Comparison of ENCODE assay signal across 1 cellular context in genomic region chr10:98446656-98447221, GRCh38.
TF ChIP-seq lines count a peak whose summit lies in the region.

Gene HPS1, minus strand, starts transcription at chr10:98446935. Its CDS starts 3,695 bp downstream, at chr10:98443240.

TF ChIP-seq in H1, 55 proteins besides CTCF, POLR2A, EP300 and RAD21 (continued from another document):
- TF ChIP-seq HDAC6 (IDR thresholded peaks at IDR 0.05; ENCODE audit: low read depth, low read length) (no peak), ASH2L (IDR thresholded peaks at IDR 0.05; ENCODE audit: low read length) (peak; percentile 93), TCF12 (IDR thresholded peaks at IDR 0.05; ENCODE audit: low read depth, low read length) (peak; percentile 65; the same call in 1 of the 2 replicates), TAF7 (optimal IDR thresholded peaks at IDR 0.05; ENCODE audit: borderline replicate concordance, low read depth, low read length) (no peak), KDM5A (IDR thresholded peaks at IDR 0.05; ENCODE audit: low read length) (0 out of 2 replicates have a peak, but pooled peaks have one; percentile 16), KDM1A (IDR thresholded peaks at IDR 0.05; ENCODE audit: borderline replicate concordance, low read length) (peak; percentile 94), POLR2AphosphoS5 (IDR thresholded peaks at IDR 0.05; ENCODE audit: low read depth, low read length) (no peak), SP4 (IDR thresholded peaks at IDR 0.05; ENCODE audit: low read length) (peak; percentile 68; the same call in 1 of the 2 replicates), CEBPB (IDR thresholded peaks at IDR 0.05; ENCODE audit: low read depth, low read length) (no peak), SP2 (IDR thresholded peaks at IDR 0.05; ENCODE audit: low read length) (no peak), E2F6 (IDR thresholded peaks at IDR 0.05) (peak; percentile 45), TAF1 (IDR thresholded peaks at IDR 0.05; ENCODE audit: low read depth, low read length) (peak; percentile 58; the same call in 1 of the 2 replicates), EZH2 (IDR thresholded peaks at IDR 0.05; ENCODE audit: low read depth, low read length, severe bottlenecking) (no peak), PHF8 (conservative IDR thresholded peaks at IDR 0.05; ENCODE audit: low read depth, low read length) (peak; percentile 94), GABPA (IDR thresholded peaks at IDR 0.05; ENCODE audit: borderline replicate concordance, insufficient read depth, low read length) (no peak), RBBP5 (IDR thresholded peaks at IDR 0.05; ENCODE audit: borderline replicate concordance, low read depth, low read length) (peak; percentile 45; the same call in 1 of the 2 replicates), CHD2 (IDR thresholded peaks at IDR 0.05; ENCODE audit: low read length) (no peak), NANOG (IDR thresholded peaks at IDR 0.05; ENCODE audit: insufficient read depth, low read depth, low read length, poor library complexity, severe bottlenecking) (no peak), HDAC2 (IDR thresholded peaks at IDR 0.05; ENCODE audit: borderline replicate concordance in 1 of 2, low read depth in 2 of 2, low read length in 2 of 2) (peak in 1 of 2 experiments; percentile 71; a peak in 1 of 4 replicates), CREB1 (IDR thresholded peaks at IDR 0.05) (peak; percentile 48; the same call in 1 of the 2 replicates), ZNF274 (IDR thresholded peaks at IDR 0.05; ENCODE audit: borderline replicate concordance, extremely low read depth, low read length) (no peak), SUZ12 (IDR thresholded peaks at IDR 0.05; ENCODE audit: low read length) (no peak), SIN3A (conservative IDR thresholded peaks at IDR 0.05 in 1 of 2, IDR thresholded peaks at IDR 0.05 in 1 of 2; ENCODE audit: low read depth in 1 of 2, low read length in 2 of 2) (peak; percentile 29 to 85; a peak in 2 of 4 replicates), BCL11A (IDR thresholded peaks at IDR 0.05; ENCODE audit: low read depth in 2 of 2, low read length in 2 of 2) (no peak)
